ENCODE assay signal across 18 cellular contexts in the genomic region with DNA sequence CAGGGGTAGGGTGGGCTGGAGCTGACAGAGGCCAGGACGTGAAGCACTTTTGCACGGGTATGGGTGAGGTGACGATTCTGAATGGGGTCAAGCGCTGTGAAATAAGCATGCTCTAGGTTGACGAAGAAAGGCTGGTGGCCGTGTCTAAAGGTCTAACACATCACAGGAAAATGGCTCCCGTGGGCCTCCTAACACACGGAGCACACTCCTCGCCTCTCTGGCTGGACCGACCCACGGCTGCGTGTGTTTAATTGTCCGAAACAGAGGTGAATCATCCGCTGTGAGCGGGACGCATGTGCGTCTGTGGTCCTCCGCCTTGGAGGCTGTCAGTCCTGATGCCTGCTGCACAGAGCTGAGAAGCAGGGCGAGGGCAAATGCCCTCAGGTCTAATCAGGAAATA.
DNase-seq lines count a peak whose midpoint lies in the region; ATAC-seq, FAIRE-seq and TF ChIP-seq lines count a peak whose summit lies in the region.
"Had no signal": no experiment of that assay in that cellular context is flagged by ENCODE, and none has a peak within 500 bp of the region (broad histone marks: within the 10 kb centered on the region; RNA-seq: fewer than 3 reads in every experiment).

No MANE protein-coding gene starts in this region.

- no peak overlapping the region for H4K91ac ChIP-seq in H9 (ENCODE audit: insufficient read length, low read depth, low read length)
- H4K91ac ChIP-seq in H1 (replicated peaks; ENCODE audit: insufficient read length, low read length) = no peak overlapping the region

- 64% methylated on average over 19 of the region's 19 CpGs for WGBS in A549 (ENCODE audit: missing lambda C conversion rate)
- WGBS in H9 (ENCODE audit: extremely low coverage, insufficient read length, low lambda C conversion rate) = no CpG with 5 or more reads among the region's 19 CpGs
- 94% methylated on average over 19 of the region's 19 CpGs; no CpG with 5 or more reads in 1 of the 2 experiments for WGBS in H1 (ENCODE audit: extremely low coverage in 1 of 2, insufficient coverage in 1 of 2, insufficient read length in 1 of 2, insufficient replicate concordance in 2 of 2, low coverage in 1 of 2, low lambda C conversion rate in 2 of 2, missing lambda C conversion rate in 1 of 2), 2 experiments

- DNase-seq in A549 (ENCODE audit: low read depth in 1 of 2, low spot score in 1 of 2) = no peak
- DNase-seq in H9 = peak; percentile 19
- DNase-seq in H1 (ENCODE audit: low read depth in 1 of 2, low spot score in 2 of 2) = no peak
- peak; percentile 43 for DNase-seq in posterior vena cava (ENCODE audit: low spot score)
- no peak for DNase-seq in NCI-H146 treated with DMSO at 0.1 percent for 48 hours (lab: John Stamatoyannopoulos, UW; ENCODE audit: unreplicated experiment)
- DNase-seq in hypothalamus (lab: John Stamatoyannopoulos, UW) = no peak
- DNase-seq in activated effector memory CD4-positive, alpha-beta T cell treated with anti-CD3 and anti-CD28 coated beads, Interleukin-2, amount 50 U/mL, for 16 hours = no peak
- DNase-seq in NCI-H2029 (lab: John Stamatoyannopoulos, UW) = no peak
- DNase-seq: DMS153, HFFc6, NCI-H1105, NCI-H1436 treated with DMSO at 0.1 percent for 48 hours had no signal

- H3K27me3 ChIP-seq in H9 (ENCODE audit: insufficient read depth, low read length) (no peaks in the 10 kb centered on the region), H1 (replicated peaks in 1 of 4; ENCODE audit: control insufficient read depth in 3 of 4, extremely low read depth in 1 of 4, insufficient read depth in 3 of 4, low read length in 3 of 4) (no peaks in the 10 kb centered on the region)

- H2BK12ac ChIP-seq in H9 (ENCODE audit: insufficient read length, low read depth, low read length) (no peak overlapping the region), H1 (ENCODE audit: low read depth, low read length) (peak overlapping the region; percentile 71; the same call in 1 of the 2 replicates)

- H3K56ac ChIP-seq in H9 (ENCODE audit: insufficient read length, low read depth, low read length) = no peak overlapping the region
- H3K56ac ChIP-seq in H1 (replicated peaks; ENCODE audit: insufficient read length, low read depth, low read length) = no peak overlapping the region

- H3K23me2 ChIP-seq in H9 (ENCODE audit: insufficient read length, low read depth, low read length, poor library complexity, severe bottlenecking) = peaks cover 6% of the 10 kb centered on the region
- peaks cover 9% of the 10 kb centered on the region for H3K23me2 ChIP-seq in H1 (ENCODE audit: low read depth, low read length)

- no peak overlapping the region for H2BK120ac ChIP-seq in H9 (ENCODE audit: low read depth, low read length, poor library complexity, severe bottlenecking)
- no peak overlapping the region for H2BK120ac ChIP-seq in H1 (replicated peaks; ENCODE audit: low read depth, low read length)

- H3K9me3 Mint-ChIP-seq in H9 = no peaks in the 10 kb centered on the region
- H3K9me3 Mint-ChIP-seq: CD8-positive, alpha-beta memory T cell; T-cell had no signal

- peak overlapping the region in 1 of 2 experiments; percentile 49; a peak in 1 of 5 replicates for H3K4me3 Mint-ChIP-seq in H9
- H3K4me3 Mint-ChIP-seq: B cell had no signal

- H2AK5ac ChIP-seq in H9 (ENCODE audit: insufficient read length, low read length) (no peak overlapping the region), H1 (ENCODE audit: low read depth, low read length) (peak overlapping the region; percentile 82; the same call in 1 of the 2 replicates)

- no peaks in the 10 kb centered on the region for H3K36me3 Mint-ChIP-seq in H9 (ENCODE audit: insufficient read depth in 1 of 3, low read depth in 3 of 3)
- H3K36me3 Mint-ChIP-seq: CD14-positive monocyte, T-cell had no signal

- H2BK20ac ChIP-seq in H9 (ENCODE audit: low read depth, low read length, poor library complexity, severe bottlenecking) = no peak overlapping the region
- no peak overlapping the region for H2BK20ac ChIP-seq in H1 (ENCODE audit: low read length)

- TF ChIP-seq POLR2A in A549 (IDR thresholded peaks at IDR 0.05; ENCODE audit: low read length) = no peak
- TF ChIP-seq POLR2A in H1 (IDR thresholded peaks at IDR 0.05; ENCODE audit: control extremely low read depth in 1 of 2, low read depth in 2 of 2, low read length in 2 of 2) = no peak

- H3K79me1 ChIP-seq in H9 (ENCODE audit: insufficient read depth, low read depth, low read length, poor library complexity, severe bottlenecking) (no peaks in the 10 kb centered on the region), H1 (ENCODE audit: low read depth, low read length) (no peaks in the 10 kb centered on the region)

- H3K18ac ChIP-seq in H9 (ENCODE audit: insufficient read length, low read depth, low read length) (no peak overlapping the region), H1 (ENCODE audit: extremely low read depth, low read length) (no peak overlapping the region)

- H2BK5ac ChIP-seq in H9 (ENCODE audit: insufficient read length, low read length) (no peak overlapping the region), H1 (ENCODE audit: low read depth, low read length) (no peak overlapping the region)

- peaks cover 4% of the 10 kb centered on the region; the same call in 1 of the 3 replicates for H3K4me1 ChIP-seq in A549
- peaks cover 5% of the 10 kb centered on the region; the same call in 1 of the 2 replicates for H3K4me1 ChIP-seq in H9 (ENCODE audit: insufficient read depth, low read length)
- H3K4me1 ChIP-seq in H1 (replicated peaks in 1 of 4; ENCODE audit: control insufficient read depth in 3 of 4, insufficient read depth in 4 of 4, low read length in 3 of 4) = peaks cover 0 to 12% (median 8%) of the 10 kb centered on the region in 4 experiments; a peak in 6 of 7 replicates
- H3K4me1 ChIP-seq: HAP-1 had no signal

- POLR2A ChIA-PET in A549 (lab: Yijun Ruan, JAX) = no interaction called here
- POLR2A ChIA-PET in H1 (lab: Charles Lee; ENCODE audit: partially characterized antibody) = no interaction called here

- H3K79me2 ChIP-seq in H9 (ENCODE audit: insufficient read depth, low read length) (no peaks in the 10 kb centered on the region), H1 (ENCODE audit: control insufficient read depth in 1 of 2, insufficient read depth in 2 of 2, low read length in 2 of 2) (no peaks in the 10 kb centered on the region)

- H3K9me3 ChIP-seq in A549 (no peaks in the 10 kb centered on the region), H9 (ENCODE audit: control insufficient read depth, low read depth, low read length) (no peaks in the 10 kb centered on the region), H1 (ENCODE audit: insufficient read depth in 2 of 2, low read depth in 1 of 2, low read length in 1 of 2) (no peaks in the 10 kb centered on the region)
- H3K9me3 ChIP-seq: HAP-1 had no signal

- no peaks in the 10 kb centered on the region for H3K36me3 ChIP-seq in H1 (ENCODE audit: control insufficient read depth in 2 of 4, insufficient read depth in 4 of 4, low read length in 3 of 4)
- H3K36me3 ChIP-seq: HAP-1 had no signal

- no peak for ATAC-seq in A549

- H3K4me3 ChIP-seq in A549 = no peak overlapping the region
- H3K4me3 ChIP-seq in H1 (ENCODE audit: extremely low read depth in 1 of 4, insufficient read depth in 2 of 4, low read depth in 3 of 4, low read length in 4 of 4) = no peak overlapping the region
- H3K4me3 ChIP-seq: HAP-1 had no signal

- intact Hi-C loops in posterior vena cava (cut with DNase I) = no loop called here

- H2BK15ac ChIP-seq in H9 (ENCODE audit: low read depth, low read length) (no peak overlapping the region), H1 (ENCODE audit: low read length) (peak overlapping the region; percentile 48; the same call in 1 of the 2 replicates)

- no peak overlapping the region for H3K14ac ChIP-seq in H9 (ENCODE audit: insufficient read depth, low read length)
- no peak overlapping the region for H3K14ac ChIP-seq in H1 (ENCODE audit: insufficient read length)

- no peak overlapping the region for H3K23ac ChIP-seq in H9 (ENCODE audit: insufficient read length, low read depth, low read length)
- no peak overlapping the region for H3K23ac ChIP-seq in H1 (ENCODE audit: insufficient read length)

- no peak overlapping the region for H3K27ac ChIP-seq in A549
- H3K27ac ChIP-seq in H9 (ENCODE audit: insufficient read length, low read depth, low read length) = no peak overlapping the region
- no peak overlapping the region for H3K27ac ChIP-seq in H1 (ENCODE audit: low read depth, low read length)

- H4K20me1 ChIP-seq in H9 (ENCODE audit: control insufficient read depth, insufficient read depth, insufficient read length) (no peaks in the 10 kb centered on the region), H1 (replicated peaks in 1 of 2; ENCODE audit: control insufficient read depth in 1 of 2, insufficient read depth in 2 of 2, low read length in 2 of 2) (peaks cover 0 to 2% of the 10 kb centered on the region in 2 experiments)

- H3K4me1 Mint-ChIP-seq in H9 = peaks cover 24% of the 10 kb centered on the region in 2 experiments

- H3K27ac Mint-ChIP-seq in H9 = no peak overlapping the region
- H3K27ac Mint-ChIP-seq: B cell, HFFc6, T-cell had no signal

- H3K27me3 Mint-ChIP-seq in H9 (ENCODE audit: low read depth) = no peaks in the 10 kb centered on the region; the same call in none of the 2 replicates

- no peak for TF ChIP-seq CTCF in A549 (IDR thresholded peaks at IDR 0.05)
- TF ChIP-seq CTCF in H9 (conservative IDR thresholded peaks at IDR 0.05) = no peak
- TF ChIP-seq CTCF in H1 (IDR thresholded peaks at IDR 0.05; ENCODE audit: control extremely low read depth in 1 of 3, insufficient read depth in 1 of 3, low read depth in 1 of 3, low read length in 3 of 3) = no peak

- H3K4me2 ChIP-seq in A549 (peak overlapping the region; percentile 64), H9 (ENCODE audit: insufficient read depth, insufficient read length, low read length) (no peak overlapping the region), H1 (ENCODE audit: insufficient read depth in 1 of 2, low read depth in 2 of 2, low read length in 2 of 2) (peak overlapping the region in 1 of 2 experiments; percentile 70; a peak in 1 of 4 replicates)

- H3K9ac ChIP-seq in H9 (ENCODE audit: extremely low read depth, insufficient read length, low read length) (no peak overlapping the region), H1 (replicated peaks in 1 of 4; ENCODE audit: extremely low read depth in 1 of 4, low read depth in 3 of 4, low read length in 3 of 4) (no peak overlapping the region)

- H3K4ac ChIP-seq in H9 (ENCODE audit: low read depth, low read length) (no peak overlapping the region), H1 (replicated peaks; ENCODE audit: insufficient read length, low read depth, low read length) (no peak overlapping the region)

- no peak overlapping the region for H3T11ph ChIP-seq in H9 (ENCODE audit: low read length)

- H2AFZ ChIP-seq in H9 (ENCODE audit: low read length) (no peak overlapping the region), H1 (ENCODE audit: low read length) (no peak overlapping the region)

- TF ChIP-seq RAD21 in A549 (conservative IDR thresholded peaks at IDR 0.05 in 1 of 2, IDR thresholded peaks at IDR 0.05 in 1 of 2) (no peak), H1 (IDR thresholded peaks at IDR 0.05 in 1 of 2, conservative IDR thresholded peaks at IDR 0.05 in 1 of 2; ENCODE audit: low read depth in 2 of 2, low read length in 2 of 2) (no peak)

- H4K5ac ChIP-seq in H9 (ENCODE audit: insufficient read length, low read depth, low read length) (no peak overlapping the region), H1 (ENCODE audit: insufficient read length, low read depth, low read length) (no peak overlapping the region)

- CTCF ChIA-PET in A549 (lab: Yijun Ruan, JAX) (interaction anchor here (0.6 to 4.3 kb wide), 29 partner anchors 9 to 517 kb away, joined by 3 to 33 read pairs (median 5); no protein-coding TSS in a partner anchor), H1 (lab: Charles Lee; ENCODE audit: partially characterized antibody) (interaction anchor here (1.0 to 7.5 kb wide), 22 partner anchors 10 to 453 kb away, joined by 3 to 88 read pairs (median 6); no protein-coding TSS in a partner anchor)

- FAIRE-seq in A549 (lab: Jason Lieb, UNC) (no peak), H1 (lab: Jason Lieb, UNC) (no peak)
- FAIRE-seq: GM12892 had no signal

- no peak for TF ChIP-seq EP300 in A549 (IDR thresholded peaks at IDR 0.05)
- no peak for TF ChIP-seq EP300 in H1 (IDR thresholded peaks at IDR 0.05; ENCODE audit: borderline replicate concordance in 1 of 2, low read depth in 2 of 2, low read length in 2 of 2)

- H4K8ac ChIP-seq in H9 (replicated peaks; ENCODE audit: insufficient read length, low read depth, low read length) = no peak overlapping the region
- peak overlapping the region; percentile 41; the same call in 1 of the 2 replicates for H4K8ac ChIP-seq in H1 (ENCODE audit: extremely low read depth, insufficient read depth, low read length)

Comparison
In these comparisons a context has a peak if more than half of its experiments do, and no peak if none do; other contexts are left out.
1. DNase-seq: peak in H9 (single experiment) and posterior vena cava (single experiment); none in A549 (0 of 2), H1 (0 of 2), NCI-H146 treated with DMSO at 0.1 percent for 48 hours (single experiment), hypothalamus (0 of 51), activated effector memory CD4-positive, alpha-beta T cell treated with anti-CD3 and anti-CD28 coated beads, Interleukin-2, amount 50 U/mL, for 16 hours (single experiment) and NCI-H2029 (single experiment).